Comparison of ENCODE assay signal across 19 cellular contexts in the genomic region with DNA sequence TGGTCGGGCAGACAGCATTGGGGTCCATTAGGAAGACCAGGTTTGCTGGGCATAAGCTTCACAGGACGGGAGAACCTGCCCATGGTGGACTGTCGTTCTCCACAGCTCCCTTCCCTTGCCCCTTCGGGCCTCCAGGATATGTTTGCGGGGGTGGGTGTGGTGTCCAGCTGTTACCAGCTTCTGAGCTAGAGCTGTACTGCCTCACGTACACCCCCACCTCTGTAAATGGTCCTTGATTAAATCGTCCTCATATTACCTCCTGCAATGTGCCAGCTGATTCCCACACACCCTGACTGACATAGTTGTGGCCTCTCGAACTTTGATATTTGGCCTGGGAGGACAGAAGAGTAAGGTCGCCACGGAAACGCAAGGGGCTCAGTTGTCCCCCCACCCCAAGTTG. TPM values are rescaled to one million over a fixed set of nuclear protein-coding genes. Genes with fewer than 3 reads are reported as not detected.
DNase-seq lines count a peak whose midpoint lies in the region; ATAC-seq and TF ChIP-seq lines count a peak whose summit lies in the region.
"Had no signal": no experiment of that assay in that cellular context is flagged by ENCODE, and none has a peak within 500 bp of the region (broad histone marks: within the 10 kb centered on the region; RNA-seq: fewer than 3 reads in every experiment).

No MANE protein-coding gene starts in this region.

- H3K4me1 ChIP-seq in mucosa of descending colon (ENCODE audit: low read depth) = peaks cover 13% of the 10 kb centered on the region
- peaks cover 13% of the 10 kb centered on the region for H3K4me1 ChIP-seq in stomach smooth muscle (ENCODE audit: control insufficient read depth, insufficient read depth, low read length)

- H3K4me3 ChIP-seq in MG63 (no peak overlapping the region), mucosa of descending colon (no peak overlapping the region), stomach smooth muscle (ENCODE audit: low read length in 2 of 2) (no peak overlapping the region)

- intact Hi-C loops in mucosa of descending colon (cut with DNase I, micrococcal nuclease) = no loop called here

- H3K9ac ChIP-seq in stomach smooth muscle (ENCODE audit: low read length in 2 of 2) = no peak overlapping the region

- H3K4me1 Mint-ChIP-seq in progenitor cell of endocrine pancreas (ENCODE audit: low read depth) = peaks cover 2% of the 10 kb centered on the region

- ATAC-seq in mucosa of descending colon = peak; percentile 47
- no peak for ATAC-seq in GM18511 (IDR thresholded peaks at IDR 0.05; ENCODE audit: unreplicated experiment)
- ATAC-seq: PC-3 had no signal

- TF ChIP-seq CTCF in mucosa of descending colon (IDR thresholded peaks at IDR 0.05) (no peak), progenitor cell of endocrine pancreas (IDR thresholded peaks at IDR 0.05; ENCODE audit: unreplicated experiment) (no peak)

- DNase-seq in MG63 = peak; percentile 30
- DNase-seq in islet precursor cell = peak; percentile 36
- no peak for DNase-seq in mucosa of descending colon
- DNase-seq in stimulated activated CD4-positive, alpha-beta T cell treated with anti-CD3 and anti-CD28 coated beads, Interleukin-4, amount 100 ng/mL, for 24 hours = no peak
- DNase-seq in progenitor cell of endocrine pancreas (ENCODE audit: low spot score, unreplicated experiment) = no peak
- DNase-seq in amygdala (lab: John Stamatoyannopoulos, UW) = no peak
- DNase-seq: ACHN, AML-193, DMS53, HFFc6, Karpas-422, MM.1S, NCI-H1105 treated with DMSO at 0.1 percent for 48 hours, NCI-H187 treated with DMSO at 0.1 percent for 48 hours, NCI-H748 treated with DMSO at 0.1 percent for 48 hours, PC-3 had no signal

- H3K27me3 Mint-ChIP-seq in progenitor cell of endocrine pancreas = no peaks in the 10 kb centered on the region

- H3K27ac Mint-ChIP-seq in progenitor cell of endocrine pancreas = no peak overlapping the region
- H3K27ac Mint-ChIP-seq: HFFc6 had no signal

- no peaks in the 10 kb centered on the region for H3K27me3 ChIP-seq in MG63
- no peaks in the 10 kb centered on the region for H3K27me3 ChIP-seq in stomach smooth muscle (ENCODE audit: control insufficient read depth in 1 of 2, insufficient read depth in 2 of 2, low read length in 2 of 2)

- no peak overlapping the region for H3K4me3 Mint-ChIP-seq in progenitor cell of endocrine pancreas (ENCODE audit: low read depth)
- H3K4me3 Mint-ChIP-seq: HFFc6 had no signal

- peak overlapping the region; percentile 24 for H3K27ac ChIP-seq in stomach smooth muscle (ENCODE audit: low read length)
- H3K27ac ChIP-seq: RWPE1 had no signal

- H3K9me3 Mint-ChIP-seq in progenitor cell of endocrine pancreas (ENCODE audit: low read depth) = no peaks in the 10 kb centered on the region
- H3K9me3 Mint-ChIP-seq: HFFc6 had no signal

- H3K9me3 ChIP-seq in MG63 (no peaks in the 10 kb centered on the region), mucosa of descending colon (no peaks in the 10 kb centered on the region), stomach smooth muscle (ENCODE audit: control insufficient read depth in 2 of 2, low read length in 2 of 2) (no peaks in the 10 kb centered on the region)

- peaks cover 3% of the 10 kb centered on the region for H3K36me3 Mint-ChIP-seq in progenitor cell of endocrine pancreas (ENCODE audit: insufficient read depth)

- H3K36me3 ChIP-seq in MG63 = no peaks in the 10 kb centered on the region
- H3K36me3 ChIP-seq in mucosa of descending colon (ENCODE audit: low read depth) = no peaks in the 10 kb centered on the region
- peaks cover 0 to 5% of the 10 kb centered on the region in 2 donors for H3K36me3 ChIP-seq in stomach smooth muscle (ENCODE audit: control insufficient read depth in 2 of 2, insufficient read depth in 2 of 2, low read length in 2 of 2)

RNA-seq across cellular contexts. Expression of a gene that starts 16.2 kb away (rescaled TPM):
- 10.6 and 17.3 TPM in 2 replicates for total RNA-seq in MG63 (2014; rRNA removed; shearing (Covaris generic); ENCODE audit: low replicate concordance)
- 10 to 100 TPM; 43.6 to 56.0 (median 49.5) TPM for total RNA-seq in mucosa of descending colon
- 102 and 106 TPM in 2 replicates for total RNA-seq in progenitor cell of endocrine pancreas

RNA-seq across cellular contexts. Expression of a gene that starts 18.8 kb away (rescaled TPM):
- 0.03 TPM in 1 of 2 replicates, not detected in the other for total RNA-seq in MG63 (2014; rRNA removed; shearing (Covaris generic); ENCODE audit: low replicate concordance)
- total RNA-seq in mucosa of descending colon (1 to 10 TPM; 1.0 to 6.4 (median 1.2) TPM), progenitor cell of endocrine pancreas (10.1 and 10.3 TPM in 2 replicates)

RNA-seq across cellular contexts. Expression of a gene that starts 22.3 kb away (rescaled TPM):
- total RNA-seq in MG63 (2014; rRNA removed; shearing (Covaris generic); ENCODE audit: low replicate concordance) = not detected in 2 replicates
- under 1 TPM in 2 of 3 donors, not detected in 1; 0.54 to 0.58 TPM for total RNA-seq in mucosa of descending colon
- 2.4 and 3.6 TPM in 2 replicates for total RNA-seq in progenitor cell of endocrine pancreas
- total RNA-seq: HFFc6 had no signal

Comparison
In these comparisons a context has a peak if more than half of its experiments do, and no peak if none do; other contexts are left out.
1. DNase-seq: peak in MG63 (single experiment) and islet precursor cell (single experiment); none in mucosa of descending colon (0 of 3), stimulated activated CD4-positive, alpha-beta T cell treated with anti-CD3 and anti-CD28 coated beads, Interleukin-4, amount 100 ng/mL, for 24 hours (single experiment), progenitor cell of endocrine pancreas (single experiment) and amygdala (0 of 56).